8 cellular contexts compared by ENCODE assay signal in genomic region chr16:46629331-46629843, GRCh38. TPM values are rescaled to one million over a fixed set of nuclear protein-coding genes. Genes with fewer than 3 reads are reported as not detected.
DNase-seq lines count a peak whose midpoint lies in the region; ATAC-seq and TF ChIP-seq lines count a peak whose summit lies in the region.

No MANE protein-coding gene starts in this region.

- H3K27ac Mint-ChIP-seq in GM23338: peak overlapping the region; percentile 26
- H3K27ac Mint-ChIP-seq in mesothelial cell of epicardium: no peak overlapping the region

- H3K4me3 ChIP-seq in GM23338 (no peak overlapping the region), SJCRH30 (peak overlapping the region; percentile 25), foreskin fibroblast (ENCODE audit: low read depth in 1 of 2, low read length in 2 of 2) (no peak overlapping the region), vagina (no peak overlapping the region)

- H3K4me1 ChIP-seq in GM23338 (ENCODE audit: insufficient read depth) (peaks cover 14% of the 10 kb centered on the region; the same call in 1 of the 2 replicates), SJCRH30 (0 out of 2 replicates have a peak, but pooled peaks cover 9% of the 10 kb centered on the region), vagina (no peaks in the 10 kb centered on the region)

- H3K36me3 ChIP-seq in GM23338 (ENCODE audit: insufficient read depth): no peaks in the 10 kb centered on the region
- no peaks in the 10 kb centered on the region for H3K36me3 ChIP-seq in SJCRH30
- H3K36me3 ChIP-seq in vagina: no peaks in the 10 kb centered on the region

- H3K27ac ChIP-seq in GM23338 (ENCODE audit: low read depth) (no peak overlapping the region), SJCRH30 (no peak overlapping the region), vagina (peak overlapping the region; percentile 16)

- TF ChIP-seq POLR2A in vagina (IDR thresholded peaks at IDR 0.05): no peak

- no peaks in the 10 kb centered on the region for H3K27me3 ChIP-seq in GM23338 (ENCODE audit: insufficient read depth)
- no peaks in the 10 kb centered on the region for H3K27me3 ChIP-seq in SJCRH30
- no peaks in the 10 kb centered on the region for H3K27me3 ChIP-seq in vagina

- H3K36me3 Mint-ChIP-seq in GM23338 (ENCODE audit: low read depth) (no peaks in the 10 kb centered on the region), mesothelial cell of epicardium (no peaks in the 10 kb centered on the region)

- ATAC-seq in GM23338: peak; percentile 18

- H3K9me3 ChIP-seq in SJCRH30 (replicated peaks) (no peaks in the 10 kb centered on the region), vagina (no peaks in the 10 kb centered on the region)

- intact Hi-C loops in vagina (cut with DNase I): no loop called here

- peak overlapping the region; percentile 99 for H2AFZ ChIP-seq in GM23338

- H3K4me1 Mint-ChIP-seq in GM23338: peaks cover 15% of the 10 kb centered on the region
- peaks cover 18% of the 10 kb centered on the region for H3K4me1 Mint-ChIP-seq in mesothelial cell of epicardium

- TF ChIP-seq CTCF in GM23338 (conservative IDR thresholded peaks at IDR 0.05; ENCODE audit: low read depth in 2 of 2): peak; percentile 37 to 63
- peak; percentile 56 for TF ChIP-seq CTCF in foreskin fibroblast (IDR thresholded peaks at IDR 0.05; ENCODE audit: low read depth, low read length)
- no peak for TF ChIP-seq CTCF in vagina (IDR thresholded peaks at IDR 0.05)
- TF ChIP-seq CTCF in mesothelial cell of epicardium (IDR thresholded peaks at IDR 0.05; ENCODE audit: unreplicated experiment): no peak

- H3K27me3 Mint-ChIP-seq in GM23338 (ENCODE audit: insufficient read depth, low read depth, poor library complexity) (peaks cover 11% of the 10 kb centered on the region), mesothelial cell of epicardium (ENCODE audit: low read depth) (peaks cover 7% of the 10 kb centered on the region)

- H3K4me3 Mint-ChIP-seq in GM23338 (no peak overlapping the region; the same call in 2 of the 3 replicates), mesothelial cell of epicardium (no peak overlapping the region)

- H3K4me2 ChIP-seq in GM23338: peak overlapping the region; percentile 39; the same call in 1 of the 2 replicates

- no peaks in the 10 kb centered on the region for H3K79me2 ChIP-seq in GM23338 (replicated peaks; ENCODE audit: insufficient read depth)

- H3K9me3 Mint-ChIP-seq in GM23338: no peaks in the 10 kb centered on the region
- no peaks in the 10 kb centered on the region for H3K9me3 Mint-ChIP-seq in mesothelial cell of epicardium

- H3F3A ChIP-seq in GM23338 (replicated peaks; ENCODE audit: low read depth): no peaks in the 10 kb centered on the region

- H3K9me2 ChIP-seq in GM23338 (ENCODE audit: insufficient read depth): no peaks in the 10 kb centered on the region

- DNase-seq in A172 (ENCODE audit: low spot score) (peak; percentile 64), GM23338 (ENCODE audit: low spot score) (peak; percentile 79), SJCRH30 (peak; percentile 26 to 68), foreskin fibroblast (peak; percentile 33 to 68), vagina (ENCODE audit: extremely low spot score in 2 of 2) (no peak), mesothelial cell of epicardium (ENCODE audit: low spot score in 2 of 2, unreplicated experiment in 2 of 2) (no peak), NCI-H2196 (lab: John Stamatoyannopoulos, UW; ENCODE audit: unreplicated experiment) (no peak)
- DNase-seq in activated CD4-positive, CD25-positive, alpha-beta regulatory T cell treated with anti-CD3 and anti-CD28 coated beads, Interleukin-2, amount 50 U/mL, for 72 hours: no peak

- H4K20me1 ChIP-seq in GM23338 (replicated peaks; ENCODE audit: insufficient read depth): no peaks in the 10 kb centered on the region

TF ChIP-seq in GM23338, 12 proteins besides CTCF, POLR2A, EP300 and RAD21 (continues in another document):
- TF ChIP-seq ZNF114 (CRISPR knock-in tag; IDR thresholded peaks at IDR 0.05): no peak
- TF ChIP-seq STAT1 (IDR thresholded peaks at IDR 0.05; ENCODE audit: unreplicated experiment): no peak
- TF ChIP-seq REST (IDR thresholded peaks at IDR 0.05; ENCODE audit: unreplicated experiment): no peak
- no peak for TF ChIP-seq ZNF331 (CRISPR knock-in tag; IDR thresholded peaks at IDR 0.05; ENCODE audit: low read depth)
- no peak for TF ChIP-seq EZH2 (IDR thresholded peaks at IDR 0.05; ENCODE audit: low read depth, unreplicated experiment)
- no peak for TF ChIP-seq EZH2phosphoT487 (IDR thresholded peaks at IDR 0.05; ENCODE audit: unreplicated experiment)
- TF ChIP-seq JUNB (IDR thresholded peaks at IDR 0.05; ENCODE audit: unreplicated experiment): no peak
- no peak for TF ChIP-seq POLR2AphosphoS5 (IDR thresholded peaks at IDR 0.05; ENCODE audit: low read depth)
- TF ChIP-seq NANOG (IDR thresholded peaks at IDR 0.05; ENCODE audit: borderline replicate concordance): no peak
- no peak for TF ChIP-seq ETS1 (IDR thresholded peaks at IDR 0.05)
- no peak for TF ChIP-seq CREB1 (CRISPR knock-in tag; IDR thresholded peaks at IDR 0.05; ENCODE audit: low read depth)

RNA-seq across cellular contexts. Expression of gene SHCBP1, which starts 8.2 kb away (rescaled TPM):
- total RNA-seq in A172 (2014; rRNA removed; shearing (Covaris generic)): 66.0 and 68.8 TPM in 2 replicates
- total RNA-seq in GM23338 (2014; rRNA removed; shearing (Covaris generic)): 14.1 and 14.9 TPM in 2 replicates
- polyA plus RNA-seq in GM23338 (2016; fragmentation: Nextera tagmentation; extraction: Ambion mirVana): 6.5 and 7.3 TPM in 2 replicates
- total RNA-seq in SJCRH30 (2014; rRNA removed; shearing (Covaris generic)): 47.0 and 52.1 TPM in 2 replicates
- 0.74 TPM for total RNA-seq in vagina
- total RNA-seq in mesothelial cell of epicardium: 5.1 to 7.5 TPM (median 7.0 TPM) in 3 replicates

RNA-seq across cellular contexts. Expression of gene VPS35, which starts 59.6 kb away (rescaled TPM):
- 178 and 289 TPM in 2 replicates for total RNA-seq in A172 (2014; rRNA removed; shearing (Covaris generic))
- total RNA-seq in GM23338 (2014; rRNA removed; shearing (Covaris generic)): 40.0 and 51.8 TPM in 2 replicates
- 25.4 and 31.1 TPM in 2 replicates for polyA plus RNA-seq in GM23338 (2016; fragmentation: Nextera tagmentation; extraction: Ambion mirVana)
- 97.8 and 99.8 TPM in 2 replicates for total RNA-seq in SJCRH30 (2014; rRNA removed; shearing (Covaris generic))
- 63.3 TPM for total RNA-seq in vagina
- 99.7 to 115 TPM (median 107 TPM) in 3 replicates for total RNA-seq in mesothelial cell of epicardium

Comparison
In these comparisons a context has a peak if more than half of its experiments do, and no peak if none do; other contexts are left out.
1. DNase-seq: peak in A172 (single experiment), GM23338 (single experiment), SJCRH30 (2 of 2) and foreskin fibroblast (2 of 2); none in vagina (0 of 2), activated CD4-positive, CD25-positive, alpha-beta regulatory T cell treated with anti-CD3 and anti-CD28 coated beads, Interleukin-2, amount 50 U/mL, for 72 hours (single experiment), mesothelial cell of epicardium (0 of 2) and NCI-H2196 (single experiment).
2. CTCF ChIP-seq: peak in GM23338 (2 of 2) and foreskin fibroblast (single experiment); none in vagina (0 of 3) and mesothelial cell of epicardium (single experiment).